23 cellular contexts compared by ENCODE assay signal in the genomic region with DNA sequence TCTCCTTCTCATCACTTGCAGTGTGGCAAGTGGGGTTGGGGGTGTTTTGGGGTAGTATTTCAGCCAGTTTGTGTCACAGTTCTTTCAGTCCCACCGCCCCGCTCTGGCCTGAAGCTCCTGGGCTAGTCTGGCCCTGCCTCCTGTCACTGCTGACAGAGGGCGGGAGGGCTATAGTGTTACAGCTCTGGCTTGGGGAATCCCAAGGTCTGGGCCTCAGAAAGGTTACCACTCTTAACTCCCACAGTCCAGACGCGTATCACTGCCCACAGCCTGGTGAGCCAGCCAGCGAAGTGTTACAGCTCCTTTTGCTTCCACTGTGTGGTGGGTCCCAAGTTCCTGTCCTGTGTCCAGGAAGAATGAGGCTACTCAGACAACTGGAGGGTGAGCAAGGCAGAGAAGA.
"Had no signal": no experiment of that assay in that cellular context is flagged by ENCODE, and none has a peak within 500 bp of the region (broad histone marks: within the 10 kb centered on the region; RNA-seq: fewer than 3 reads in every experiment).

No MANE protein-coding gene starts in this region.

- H3K4me3 Mint-ChIP-seq: memory B cell; natural killer cell; neural crest cell; stimulated activated naive CD8-positive, alpha-beta T cell treated with anti-CD3 and anti-CD28 coated beads, Interleukin-15, Interleukin-2, amounts not matched to agents 100 ng/mL and 50 ng/mL, for 24 hours had no signal

- H3K4me1 ChIP-seq: gastrocnemius medialis, tibial nerve, upper lobe of left lung had no signal

- H3K27me3 ChIP-seq: gastrocnemius medialis, tibial nerve, upper lobe of left lung had no signal

- DNase-seq: gastrocnemius medialis; head of caudate nucleus; natural killer cell; stimulated activated CD4-positive, alpha-beta T cell treated with anti-CD3 and anti-CD28 coated beads, Interleukin-12 subunit alpha, Interleukin-12 subunit beta, amount 100 ng/mL, for 4 hours; stimulated activated CD4-positive, alpha-beta T cell treated with anti-CD3 and anti-CD28 coated beads, Interleukin-1b, Interleukin-23, amount 100 ng/mL, for 48 hours; stimulated activated CD4-positive, alpha-beta T cell treated with anti-CD3 and anti-CD28 coated beads, Interleukin-4, amount 100 ng/mL, for 1 hour; stimulated activated CD8-positive, alpha-beta memory T cell treated with anti-CD3 and anti-CD28 coated beads, Interleukin-4, amount 100 ng/mL, for 48 hours had no signal

- H3K4me1 Mint-ChIP-seq: memory B cell, natural killer cell, neural crest cell had no signal

- H3K9me3 ChIP-seq: gastrocnemius medialis, neutrophil, thoracic aorta, tibial nerve, upper lobe of left lung had no signal

- H3K27ac Mint-ChIP-seq: memory B cell; natural killer cell; progenitor cell of endocrine pancreas; stimulated activated naive CD8-positive, alpha-beta T cell treated with anti-CD3 and anti-CD28 coated beads, Interleukin-15, Interleukin-2, amounts not matched to agents 100 ng/mL and 50 ng/mL, for 24 hours had no signal

- H3K9me3 Mint-ChIP-seq: memory B cell; natural killer cell; neural crest cell; stimulated activated naive CD8-positive, alpha-beta T cell treated with anti-CD3 and anti-CD28 coated beads, Interleukin-15, Interleukin-2, amounts not matched to agents 100 ng/mL and 50 ng/mL, for 24 hours had no signal

- H3K36me3 Mint-ChIP-seq: memory B cell, natural killer cell had no signal

- H2AFZ ChIP-seq: parathyroid adenoma had no signal

- H3K79me2 ChIP-seq: parathyroid adenoma had no signal

- FAIRE-seq: keratinocyte, urothelium cell line had no signal

- H3K4me3 ChIP-seq: coronary artery, gastrocnemius medialis, lung, smooth muscle cell, thoracic aorta, tibial nerve, upper lobe of left lung had no signal

- ATAC-seq: gastrocnemius medialis, left lobe of liver, sciatic nerve had no signal

- H3K36me3 ChIP-seq: gastrocnemius medialis, neutrophil, thoracic aorta, tibial nerve, upper lobe of left lung had no signal

- H3K27ac ChIP-seq: coronary artery, gastrocnemius medialis, neutrophil, parathyroid adenoma, thoracic aorta, tibial nerve, upper lobe of left lung had no signal

- H3K4me2 ChIP-seq: smooth muscle cell had no signal

- H3K9ac ChIP-seq: parathyroid adenoma had no signal
